1 cellular context compared by ENCODE assay signal in the genomic region with DNA sequence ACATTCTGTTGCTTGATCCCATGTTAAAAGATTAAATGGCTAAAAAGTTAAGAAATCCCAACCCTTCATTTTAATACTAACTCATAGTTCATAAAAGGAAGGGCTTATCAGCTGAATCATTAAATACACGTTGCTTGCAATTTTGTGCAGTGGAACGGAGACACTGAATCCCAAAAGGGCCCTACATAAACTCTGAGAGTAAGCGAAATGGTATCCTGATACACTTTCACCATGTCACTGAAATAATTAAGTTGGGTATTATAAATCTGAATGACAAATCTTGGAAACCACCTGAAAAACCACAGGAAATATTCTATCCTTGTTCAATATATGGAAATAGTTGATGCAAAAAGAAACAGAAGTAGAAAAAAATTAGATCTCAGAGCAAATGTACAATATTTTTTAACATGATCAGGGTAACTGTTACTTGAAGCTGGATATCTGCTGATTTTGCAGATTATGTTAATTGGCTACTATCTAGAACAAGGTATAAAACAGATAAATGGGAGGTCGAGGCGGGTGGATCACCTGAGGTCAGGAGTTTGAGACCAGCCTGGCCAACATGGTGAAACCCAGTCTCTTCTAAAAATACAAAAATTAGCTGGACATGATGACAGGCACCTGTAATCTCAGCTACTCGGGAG.
TF ChIP-seq lines count a peak whose summit lies in the region.

No MANE protein-coding gene starts in this region.

TF ChIP-seq in SK-N-SH treated with all-trans-retinoic acid at 6 μM for 48 hours, 23 proteins besides CTCF, POLR2A, EP300 and RAD21:
- TF ChIP-seq BACH2 (CRISPR knock-in tag; IDR thresholded peaks at IDR 0.05; ENCODE audit: borderline replicate concordance) (no peak), ZNF565 (CRISPR knock-in tag; conservative IDR thresholded peaks at IDR 0.05; ENCODE audit: low read depth) (no peak), ISL1 (CRISPR knock-in tag; IDR thresholded peaks at IDR 0.05) (no peak), SNAI2 (CRISPR knock-in tag; IDR thresholded peaks at IDR 0.05) (no peak), ZFP30 (CRISPR knock-in tag; IDR thresholded peaks at IDR 0.05) (no peak), RARB (CRISPR knock-in tag; IDR thresholded peaks at IDR 0.05) (no peak), GLIS3 (CRISPR knock-in tag; IDR thresholded peaks at IDR 0.05) (no peak), ZNF70 (CRISPR knock-in tag; IDR thresholded peaks at IDR 0.05) (no peak)
- TF ChIP-seq, protein P1, sequence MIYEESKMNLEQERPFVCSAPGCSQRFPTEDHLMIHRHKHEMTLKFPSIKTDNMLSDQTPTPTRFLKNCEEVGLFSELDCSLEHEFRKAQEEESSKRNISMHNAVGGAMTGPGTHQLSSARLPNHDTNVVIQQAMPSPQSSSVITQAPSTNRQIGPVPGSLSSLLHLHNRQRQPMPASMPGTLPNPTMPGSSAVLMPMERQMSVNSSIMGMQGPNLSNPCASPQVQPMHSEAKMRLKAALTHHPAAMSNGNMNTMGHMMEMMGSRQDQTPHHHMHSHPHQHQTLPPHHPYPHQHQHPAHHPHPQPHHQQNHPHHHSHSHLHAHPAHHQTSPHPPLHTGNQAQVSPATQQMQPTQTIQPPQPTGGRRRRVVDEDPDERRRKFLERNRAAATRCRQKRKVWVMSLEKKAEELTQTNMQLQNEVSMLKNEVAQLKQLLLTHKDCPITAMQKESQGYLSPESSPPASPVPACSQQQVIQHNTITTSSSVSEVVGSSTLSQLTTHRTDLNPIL (CRISPR knock-in tag; IDR thresholded peaks at IDR 0.05; ENCODE audit: low read depth), result no peak
- TF ChIP-seq, protein P2, sequence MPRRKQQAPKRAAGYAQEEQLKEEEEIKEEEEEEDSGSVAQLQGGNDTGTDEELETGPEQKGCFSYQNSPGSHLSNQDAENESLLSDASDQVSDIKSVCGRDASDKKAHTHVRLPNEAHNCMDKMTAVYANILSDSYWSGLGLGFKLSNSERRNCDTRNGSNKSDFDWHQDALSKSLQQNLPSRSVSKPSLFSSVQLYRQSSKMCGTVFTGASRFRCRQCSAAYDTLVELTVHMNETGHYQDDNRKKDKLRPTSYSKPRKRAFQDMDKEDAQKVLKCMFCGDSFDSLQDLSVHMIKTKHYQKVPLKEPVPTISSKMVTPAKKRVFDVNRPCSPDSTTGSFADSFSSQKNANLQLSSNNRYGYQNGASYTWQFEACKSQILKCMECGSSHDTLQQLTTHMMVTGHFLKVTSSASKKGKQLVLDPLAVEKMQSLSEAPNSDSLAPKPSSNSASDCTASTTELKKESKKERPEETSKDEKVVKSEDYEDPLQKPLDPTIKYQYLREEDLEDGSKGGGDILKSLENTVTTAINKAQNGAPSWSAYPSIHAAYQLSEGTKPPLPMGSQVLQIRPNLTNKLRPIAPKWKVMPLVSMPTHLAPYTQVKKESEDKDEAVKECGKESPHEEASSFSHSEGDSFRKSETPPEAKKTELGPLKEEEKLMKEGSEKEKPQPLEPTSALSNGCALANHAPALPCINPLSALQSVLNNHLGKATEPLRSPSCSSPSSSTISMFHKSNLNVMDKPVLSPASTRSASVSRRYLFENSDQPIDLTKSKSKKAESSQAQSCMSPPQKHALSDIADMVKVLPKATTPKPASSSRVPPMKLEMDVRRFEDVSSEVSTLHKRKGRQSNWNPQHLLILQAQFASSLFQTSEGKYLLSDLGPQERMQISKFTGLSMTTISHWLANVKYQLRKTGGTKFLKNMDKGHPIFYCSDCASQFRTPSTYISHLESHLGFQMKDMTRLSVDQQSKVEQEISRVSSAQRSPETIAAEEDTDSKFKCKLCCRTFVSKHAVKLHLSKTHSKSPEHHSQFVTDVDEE (CRISPR knock-in tag; IDR thresholded peaks at IDR 0.05), result no peak
- TF ChIP-seq, protein P3, sequence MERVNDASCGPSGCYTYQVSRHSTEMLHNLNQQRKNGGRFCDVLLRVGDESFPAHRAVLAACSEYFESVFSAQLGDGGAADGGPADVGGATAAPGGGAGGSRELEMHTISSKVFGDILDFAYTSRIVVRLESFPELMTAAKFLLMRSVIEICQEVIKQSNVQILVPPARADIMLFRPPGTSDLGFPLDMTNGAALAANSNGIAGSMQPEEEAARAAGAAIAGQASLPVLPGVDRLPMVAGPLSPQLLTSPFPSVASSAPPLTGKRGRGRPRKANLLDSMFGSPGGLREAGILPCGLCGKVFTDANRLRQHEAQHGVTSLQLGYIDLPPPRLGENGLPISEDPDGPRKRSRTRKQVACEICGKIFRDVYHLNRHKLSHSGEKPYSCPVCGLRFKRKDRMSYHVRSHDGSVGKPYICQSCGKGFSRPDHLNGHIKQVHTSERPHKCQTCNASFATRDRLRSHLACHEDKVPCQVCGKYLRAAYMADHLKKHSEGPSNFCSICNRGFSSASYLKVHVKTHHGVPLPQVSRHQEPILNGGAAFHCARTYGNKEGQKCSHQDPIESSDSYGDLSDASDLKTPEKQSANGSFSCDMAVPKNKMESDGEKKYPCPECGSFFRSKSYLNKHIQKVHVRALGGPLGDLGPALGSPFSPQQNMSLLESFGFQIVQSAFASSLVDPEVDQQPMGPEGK (CRISPR knock-in tag; IDR thresholded peaks at IDR 0.05; ENCODE audit: borderline replicate concordance), result no peak
